In genomic region chr4:98491862-98492554, GRCh38 we compare ENCODE assay signal across 17 cellular contexts.
DNase-seq lines count a peak whose midpoint lies in the region; ATAC-seq and TF ChIP-seq lines count a peak whose summit lies in the region.
"Had no signal": no experiment of that assay in that cellular context is flagged by ENCODE, and none has a peak within 500 bp of the region (broad histone marks: within the 10 kb centered on the region; RNA-seq: fewer than 3 reads in every experiment).

No MANE protein-coding gene starts in this region.

- H3K9me3 Mint-ChIP-seq in mesothelial cell of epicardium: no peaks in the 10 kb centered on the region
- no peaks in the 10 kb centered on the region for H3K9me3 Mint-ChIP-seq in activated naive CD8-positive, alpha-beta T cell treated with anti-CD3 and anti-CD28 coated beads for 36 hours

- H3K27me3 Mint-ChIP-seq in mesothelial cell of epicardium (ENCODE audit: low read depth): no peaks in the 10 kb centered on the region
- no peaks in the 10 kb centered on the region for H3K27me3 Mint-ChIP-seq in activated naive CD8-positive, alpha-beta T cell treated with anti-CD3 and anti-CD28 coated beads for 36 hours

- H3K36me3 ChIP-seq in MG63: no peaks in the 10 kb centered on the region
- H3K36me3 ChIP-seq: neutrophil had no signal

- ATAC-seq in HG03457 (IDR thresholded peaks at IDR 0.05; ENCODE audit: unreplicated experiment): no peak
- ATAC-seq: left ventricle myocardium superior had no signal

- no peaks in the 10 kb centered on the region for H3K36me3 Mint-ChIP-seq in mesothelial cell of epicardium
- H3K36me3 Mint-ChIP-seq in activated naive CD8-positive, alpha-beta T cell treated with anti-CD3 and anti-CD28 coated beads for 36 hours: no peaks in the 10 kb centered on the region

- peak; percentile 51 for DNase-seq in AG04449 (ENCODE audit: low read depth, low spot score)
- peak; percentile 49 for DNase-seq in MG63
- no peak for DNase-seq in epithelial cell of prostate (ENCODE audit: low read depth, low spot score)
- no peak for DNase-seq in mesothelial cell of epicardium (ENCODE audit: low spot score in 2 of 2, unreplicated experiment in 2 of 2)
- DNase-seq in DMS 273 treated with DMSO at 0.1 percent for 48 hours (lab: John Stamatoyannopoulos, UW): no peak
- DNase-seq in NCI-H2171 (lab: John Stamatoyannopoulos, UW): no peak
- DNase-seq in activated naive CD8-positive, alpha-beta T cell treated with anti-CD3 and anti-CD28 coated beads for 36 hours: no peak
- DNase-seq: amniotic stem cell; Karpas-422; left ventricle myocardium superior; NCI-H2029 treated with DMSO at 0.1 percent for 48 hours; SIG-M5; stimulated activated CD4-positive, alpha-beta T cell treated with anti-CD3 and anti-CD28 coated beads, Interleukin-15, amount 100 ng/mL, for 24 hours; trophoblast cell had no signal

- peaks cover 16% of the 10 kb centered on the region for H3K4me1 Mint-ChIP-seq in mesothelial cell of epicardium
- peaks cover 22% of the 10 kb centered on the region for H3K4me1 Mint-ChIP-seq in activated naive CD8-positive, alpha-beta T cell treated with anti-CD3 and anti-CD28 coated beads for 36 hours

- peak overlapping the region; percentile 46 for H3K27ac ChIP-seq in epithelial cell of prostate
- H3K27ac ChIP-seq: neutrophil had no signal

- H3K9me3 ChIP-seq in MG63: no peaks in the 10 kb centered on the region
- H3K9me3 ChIP-seq: neutrophil had no signal

- H3K4me3 ChIP-seq in AG04449 (ENCODE audit: low read depth, low read length) (no peak overlapping the region), MG63 (no peak overlapping the region)
- H3K4me3 ChIP-seq: GM12878 had no signal

- POLR2A ChIA-PET in AG04449 (lab: Yijun Ruan, JAX): interaction anchor here (0.7 kb wide), 1 partner anchor 333 kb away, joined by 3 read pairs; no protein-coding TSS in a partner anchor

- CTCF ChIA-PET in AG04449 (lab: Yijun Ruan, JAX): interaction anchor here (0.7 to 1.5 kb wide), 2 partner anchors 25 to 564 kb away, joined by 3 to 4 read pairs; no protein-coding TSS in a partner anchor

- no peaks in the 10 kb centered on the region for H3K27me3 ChIP-seq in MG63
- H3K27me3 ChIP-seq: neutrophil had no signal

- H3K4me3 Mint-ChIP-seq in mesothelial cell of epicardium: no peak overlapping the region
- H3K4me3 Mint-ChIP-seq in activated naive CD8-positive, alpha-beta T cell treated with anti-CD3 and anti-CD28 coated beads for 36 hours: no peak overlapping the region

- no peak for TF ChIP-seq CTCF in AG04449 (IDR thresholded peaks at IDR 0.05; ENCODE audit: insufficient read depth, low read length, missing control alignments)
- TF ChIP-seq CTCF in mesothelial cell of epicardium (IDR thresholded peaks at IDR 0.05; ENCODE audit: unreplicated experiment): no peak

- peak overlapping the region; percentile 30 for H3K27ac Mint-ChIP-seq in mesothelial cell of epicardium
- no peak overlapping the region for H3K27ac Mint-ChIP-seq in activated naive CD8-positive, alpha-beta T cell treated with anti-CD3 and anti-CD28 coated beads for 36 hours

Comparison
In these comparisons a context has a peak if more than half of its experiments do, and no peak if none do; other contexts are left out.
1. DNase-seq: peak in AG04449 (single experiment) and MG63 (single experiment); none in epithelial cell of prostate (single experiment), mesothelial cell of epicardium (0 of 2), DMS 273 treated with DMSO at 0.1 percent for 48 hours (single experiment), NCI-H2171 (single experiment) and activated naive CD8-positive, alpha-beta T cell treated with anti-CD3 and anti-CD28 coated beads for 36 hours (single experiment).